ENCODE assay signal across 1 cellular context in the genomic region with DNA sequence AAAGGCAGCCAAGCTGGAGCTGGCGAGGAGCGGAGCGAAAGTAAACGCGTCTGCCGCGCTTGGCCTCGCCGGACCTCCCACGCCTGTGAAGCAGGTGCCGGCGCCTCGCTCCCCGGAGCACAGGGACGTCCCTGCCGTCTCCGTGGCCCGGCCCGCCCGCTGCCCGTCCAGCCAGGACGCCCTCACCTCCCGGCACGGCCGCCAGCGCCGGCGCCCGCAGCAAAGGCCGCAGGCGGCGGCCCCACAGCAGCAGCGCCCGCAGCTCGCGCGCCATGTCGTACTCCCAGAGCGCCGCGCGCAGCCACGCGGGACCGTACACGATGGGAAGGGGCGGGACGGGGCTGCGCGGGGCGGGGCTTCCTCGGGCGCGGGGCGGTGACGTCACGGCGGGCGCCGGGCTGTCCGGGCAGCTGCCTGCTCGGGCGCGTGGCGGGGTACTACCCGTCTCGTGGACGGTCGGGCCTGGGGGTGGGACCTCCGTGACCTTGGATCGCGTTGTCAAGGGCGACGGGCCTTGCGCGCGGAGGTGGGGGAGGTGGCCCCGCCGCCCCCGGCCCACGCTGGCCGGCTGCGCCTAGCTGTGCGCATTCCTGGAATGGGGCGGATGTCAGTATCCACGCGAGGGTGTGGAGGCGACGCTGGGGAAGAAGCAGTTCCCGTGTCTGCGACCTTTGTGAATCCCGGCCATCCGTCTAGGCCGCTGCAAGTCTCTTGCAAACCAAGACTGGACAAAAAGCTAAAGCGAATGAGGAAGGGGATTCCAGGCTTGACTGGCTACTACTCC.
TF ChIP-seq lines count a peak whose summit lies in the region.

A gene (minus strand): TSS at position 290 of the 784 bp plus-strand sequence. CDS start 16 bp downstream, at position 274.

TF ChIP-seq in K562, 482 proteins besides CTCF, POLR2A, EP300 and RAD21 (continued from another document and continues in another):
- TF ChIP-seq, protein P1, sequence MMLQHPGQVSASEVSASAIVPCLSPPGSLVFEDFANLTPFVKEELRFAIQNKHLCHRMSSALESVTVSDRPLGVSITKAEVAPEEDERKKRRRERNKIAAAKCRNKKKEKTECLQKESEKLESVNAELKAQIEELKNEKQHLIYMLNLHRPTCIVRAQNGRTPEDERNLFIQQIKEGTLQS (IDR thresholded peaks at IDR 0.05), result peak; percentile 64; the same call in 1 of the 2 replicates
- TF ChIP-seq, protein P1 (CRISPR knock-in tag; conservative IDR thresholded peaks at IDR 0.05), result no peak
- TF ChIP-seq, protein P2, sequence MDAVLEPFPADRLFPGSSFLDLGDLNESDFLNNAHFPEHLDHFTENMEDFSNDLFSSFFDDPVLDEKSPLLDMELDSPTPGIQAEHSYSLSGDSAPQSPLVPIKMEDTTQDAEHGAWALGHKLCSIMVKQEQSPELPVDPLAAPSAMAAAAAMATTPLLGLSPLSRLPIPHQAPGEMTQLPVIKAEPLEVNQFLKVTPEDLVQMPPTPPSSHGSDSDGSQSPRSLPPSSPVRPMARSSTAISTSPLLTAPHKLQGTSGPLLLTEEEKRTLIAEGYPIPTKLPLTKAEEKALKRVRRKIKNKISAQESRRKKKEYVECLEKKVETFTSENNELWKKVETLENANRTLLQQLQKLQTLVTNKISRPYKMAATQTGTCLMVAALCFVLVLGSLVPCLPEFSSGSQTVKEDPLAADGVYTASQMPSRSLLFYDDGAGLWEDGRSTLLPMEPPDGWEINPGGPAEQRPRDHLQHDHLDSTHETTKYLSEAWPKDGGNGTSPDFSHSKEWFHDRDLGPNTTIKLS (IDR thresholded peaks at IDR 0.05; ENCODE audit: borderline replicate concordance, low read depth), result peak; percentile 74
- TF ChIP-seq RFX1 (IDR thresholded peaks at IDR 0.05), result peak; percentile 34; the same call in 1 of the 2 replicates
- TF ChIP-seq ZNF133 (CRISPR knock-in tag; IDR thresholded peaks at IDR 0.05), result no peak
- TF ChIP-seq, protein P3, sequence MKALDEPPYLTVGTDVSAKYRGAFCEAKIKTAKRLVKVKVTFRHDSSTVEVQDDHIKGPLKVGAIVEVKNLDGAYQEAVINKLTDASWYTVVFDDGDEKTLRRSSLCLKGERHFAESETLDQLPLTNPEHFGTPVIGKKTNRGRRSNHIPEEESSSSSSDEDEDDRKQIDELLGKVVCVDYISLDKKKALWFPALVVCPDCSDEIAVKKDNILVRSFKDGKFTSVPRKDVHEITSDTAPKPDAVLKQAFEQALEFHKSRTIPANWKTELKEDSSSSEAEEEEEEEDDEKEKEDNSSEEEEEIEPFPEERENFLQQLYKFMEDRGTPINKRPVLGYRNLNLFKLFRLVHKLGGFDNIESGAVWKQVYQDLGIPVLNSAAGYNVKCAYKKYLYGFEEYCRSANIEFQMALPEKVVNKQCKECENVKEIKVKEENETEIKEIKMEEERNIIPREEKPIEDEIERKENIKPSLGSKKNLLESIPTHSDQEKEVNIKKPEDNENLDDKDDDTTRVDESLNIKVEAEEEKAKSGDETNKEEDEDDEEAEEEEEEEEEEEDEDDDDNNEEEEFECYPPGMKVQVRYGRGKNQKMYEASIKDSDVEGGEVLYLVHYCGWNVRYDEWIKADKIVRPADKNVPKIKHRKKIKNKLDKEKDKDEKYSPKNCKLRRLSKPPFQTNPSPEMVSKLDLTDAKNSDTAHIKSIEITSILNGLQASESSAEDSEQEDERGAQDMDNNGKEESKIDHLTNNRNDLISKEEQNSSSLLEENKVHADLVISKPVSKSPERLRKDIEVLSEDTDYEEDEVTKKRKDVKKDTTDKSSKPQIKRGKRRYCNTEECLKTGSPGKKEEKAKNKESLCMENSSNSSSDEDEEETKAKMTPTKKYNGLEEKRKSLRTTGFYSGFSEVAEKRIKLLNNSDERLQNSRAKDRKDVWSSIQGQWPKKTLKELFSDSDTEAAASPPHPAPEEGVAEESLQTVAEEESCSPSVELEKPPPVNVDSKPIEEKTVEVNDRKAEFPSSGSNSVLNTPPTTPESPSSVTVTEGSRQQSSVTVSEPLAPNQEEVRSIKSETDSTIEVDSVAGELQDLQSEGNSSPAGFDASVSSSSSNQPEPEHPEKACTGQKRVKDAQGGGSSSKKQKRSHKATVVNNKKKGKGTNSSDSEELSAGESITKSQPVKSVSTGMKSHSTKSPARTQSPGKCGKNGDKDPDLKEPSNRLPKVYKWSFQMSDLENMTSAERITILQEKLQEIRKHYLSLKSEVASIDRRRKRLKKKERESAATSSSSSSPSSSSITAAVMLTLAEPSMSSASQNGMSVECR (CRISPR knock-in tag; IDR thresholded peaks at IDR 0.05), result peak; percentile 88
- 0 out of 2 replicates have a peak, but pooled peaks have one; percentile 55 for TF ChIP-seq ZNF282 (CRISPR knock-in tag; IDR thresholded peaks at IDR 0.05)
- no peak for TF ChIP-seq SRSF9 (IDR thresholded peaks at IDR 0.05; ENCODE audit: borderline replicate concordance, low read depth, low read length)
- TF ChIP-seq, protein P4, sequence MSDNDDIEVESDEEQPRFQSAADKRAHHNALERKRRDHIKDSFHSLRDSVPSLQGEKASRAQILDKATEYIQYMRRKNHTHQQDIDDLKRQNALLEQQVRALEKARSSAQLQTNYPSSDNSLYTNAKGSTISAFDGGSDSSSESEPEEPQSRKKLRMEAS (CRISPR knock-in tag; IDR thresholded peaks at IDR 0.05), result peak; percentile 98
- TF ChIP-seq, protein P5, sequence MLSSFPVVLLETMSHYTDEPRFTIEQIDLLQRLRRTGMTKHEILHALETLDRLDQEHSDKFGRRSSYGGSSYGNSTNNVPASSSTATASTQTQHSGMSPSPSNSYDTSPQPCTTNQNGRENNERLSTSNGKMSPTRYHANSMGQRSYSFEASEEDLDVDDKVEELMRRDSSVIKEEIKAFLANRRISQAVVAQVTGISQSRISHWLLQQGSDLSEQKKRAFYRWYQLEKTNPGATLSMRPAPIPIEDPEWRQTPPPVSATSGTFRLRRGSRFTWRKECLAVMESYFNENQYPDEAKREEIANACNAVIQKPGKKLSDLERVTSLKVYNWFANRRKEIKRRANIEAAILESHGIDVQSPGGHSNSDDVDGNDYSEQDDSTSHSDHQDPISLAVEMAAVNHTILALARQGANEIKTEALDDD (IDR thresholded peaks at IDR 0.05), result no peak
- TF ChIP-seq, protein P6, sequence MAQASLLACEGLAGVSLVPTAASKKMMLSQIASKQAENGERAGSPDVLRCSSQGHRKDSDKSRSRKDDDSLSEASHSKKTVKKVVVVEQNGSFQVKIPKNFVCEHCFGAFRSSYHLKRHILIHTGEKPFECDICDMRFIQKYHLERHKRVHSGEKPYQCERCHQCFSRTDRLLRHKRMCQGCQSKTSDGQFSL (CRISPR knock-in tag; IDR thresholded peaks at IDR 0.05), result peak; percentile 19; the same call in 1 of the 2 replicates
- TF ChIP-seq, protein P6 (tag; IDR thresholded peaks at IDR 0.05), result no peak
- TF ChIP-seq EZH2 (IDR thresholded peaks at IDR 0.05; ENCODE audit: borderline replicate concordance, low read depth, low read length), result no peak
- TF ChIP-seq ADNP (tag; IDR thresholded peaks at IDR 0.05), result no peak
- TF ChIP-seq TBL1XR1 (IDR thresholded peaks at IDR 0.05; ENCODE audit: low read length in 2 of 2), result no peak
- no peak for TF ChIP-seq ZNF780A (CRISPR knock-in tag; IDR thresholded peaks at IDR 0.05)
- peak; percentile 35; the same call in 1 of the 2 replicates for TF ChIP-seq PML (IDR thresholded peaks at IDR 0.05; ENCODE audit: low read length)
- TF ChIP-seq ZNF253 (CRISPR knock-in tag; conservative IDR thresholded peaks at IDR 0.05), result no peak
- TF ChIP-seq HIVEP1 (CRISPR knock-in tag; IDR thresholded peaks at IDR 0.05), result no peak
- TF ChIP-seq, protein P7, sequence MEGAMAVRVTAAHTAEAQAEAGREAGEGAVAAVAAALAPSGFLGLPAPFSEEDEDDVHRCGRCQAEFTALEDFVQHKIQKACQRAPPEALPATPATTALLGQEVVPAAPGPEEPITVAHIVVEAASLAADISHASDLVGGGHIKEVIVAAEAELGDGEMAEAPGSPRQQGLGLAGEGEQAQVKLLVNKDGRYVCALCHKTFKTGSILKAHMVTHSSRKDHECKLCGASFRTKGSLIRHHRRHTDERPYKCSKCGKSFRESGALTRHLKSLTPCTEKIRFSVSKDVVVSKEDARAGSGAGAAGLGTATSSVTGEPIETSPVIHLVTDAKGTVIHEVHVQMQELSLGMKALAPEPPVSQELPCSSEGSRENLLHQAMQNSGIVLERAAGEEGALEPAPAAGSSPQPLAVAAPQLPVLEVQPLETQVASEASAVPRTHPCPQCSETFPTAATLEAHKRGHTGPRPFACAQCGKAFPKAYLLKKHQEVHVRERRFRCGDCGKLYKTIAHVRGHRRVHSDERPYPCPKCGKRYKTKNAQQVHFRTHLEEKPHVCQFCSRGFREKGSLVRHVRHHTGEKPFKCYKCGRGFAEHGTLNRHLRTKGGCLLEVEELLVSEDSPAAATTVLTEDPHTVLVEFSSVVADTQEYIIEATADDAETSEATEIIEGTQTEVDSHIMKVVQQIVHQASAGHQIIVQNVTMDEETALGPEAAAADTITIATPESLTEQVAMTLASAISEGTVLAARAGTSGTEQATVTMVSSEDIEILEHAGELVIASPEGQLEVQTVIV (CRISPR knock-in tag; IDR thresholded peaks at IDR 0.05; ENCODE audit: borderline replicate concordance), result no peak
- TF ChIP-seq RB1 (IDR thresholded peaks at IDR 0.05; ENCODE audit: low read depth), result peak; percentile 91
- TF ChIP-seq ZNF830 (CRISPR knock-in tag; IDR thresholded peaks at IDR 0.05), result 0 out of 2 replicates have a peak, but pooled peaks have one; percentile 60
- TF ChIP-seq ZFPM2 (CRISPR knock-in tag; IDR thresholded peaks at IDR 0.05), result 0 out of 2 replicates have a peak, but pooled peaks have one; percentile 12
- no peak for TF ChIP-seq CBX3 (IDR thresholded peaks at IDR 0.05; ENCODE audit: borderline replicate concordance in 1 of 2, low read length in 2 of 2)
- no peak for TF ChIP-seq CBX2 (IDR thresholded peaks at IDR 0.05; ENCODE audit: insufficient read depth, low read length, poor library complexity, severe bottlenecking)
- TF ChIP-seq SIN3A (IDR thresholded peaks at IDR 0.05; ENCODE audit: borderline replicate concordance in 2 of 2, control insufficient read depth in 1 of 2, low read depth in 2 of 2, low read length in 2 of 2), result peak; percentile 86 to 87; a peak in 2 of 4 replicates
- no peak for TF ChIP-seq ARHGAP35 (IDR thresholded peaks at IDR 0.05; ENCODE audit: partially characterized antibody)
- no peak for TF ChIP-seq DIDO1 (tag; IDR thresholded peaks at IDR 0.05; ENCODE audit: low read depth)
- TF ChIP-seq POLR3G (IDR thresholded peaks at IDR 0.05; ENCODE audit: extremely low read depth, insufficient read length, insufficient replicate concordance), result no peak
- TF ChIP-seq CHCHD3 (CRISPR knock-in tag; IDR thresholded peaks at IDR 0.05), result no peak
- no peak for TF ChIP-seq ZZZ3 (IDR thresholded peaks at IDR 0.05)
- TF ChIP-seq CXXC5 (CRISPR knock-in tag; IDR thresholded peaks at IDR 0.05), result peak; percentile 88
- TF ChIP-seq ESRRB (CRISPR knock-in tag; IDR thresholded peaks at IDR 0.05; ENCODE audit: borderline replicate concordance), result no peak
- TF ChIP-seq TCF7 (IDR thresholded peaks at IDR 0.05; ENCODE audit: borderline replicate concordance), result no peak
- peak; percentile 46 for TF ChIP-seq NFIC (IDR thresholded peaks at IDR 0.05)
- TF ChIP-seq XRCC4 (IDR thresholded peaks at IDR 0.05; ENCODE audit: extremely low read depth, insufficient read depth, insufficient read length), result no peak
- TF ChIP-seq, protein P8, sequence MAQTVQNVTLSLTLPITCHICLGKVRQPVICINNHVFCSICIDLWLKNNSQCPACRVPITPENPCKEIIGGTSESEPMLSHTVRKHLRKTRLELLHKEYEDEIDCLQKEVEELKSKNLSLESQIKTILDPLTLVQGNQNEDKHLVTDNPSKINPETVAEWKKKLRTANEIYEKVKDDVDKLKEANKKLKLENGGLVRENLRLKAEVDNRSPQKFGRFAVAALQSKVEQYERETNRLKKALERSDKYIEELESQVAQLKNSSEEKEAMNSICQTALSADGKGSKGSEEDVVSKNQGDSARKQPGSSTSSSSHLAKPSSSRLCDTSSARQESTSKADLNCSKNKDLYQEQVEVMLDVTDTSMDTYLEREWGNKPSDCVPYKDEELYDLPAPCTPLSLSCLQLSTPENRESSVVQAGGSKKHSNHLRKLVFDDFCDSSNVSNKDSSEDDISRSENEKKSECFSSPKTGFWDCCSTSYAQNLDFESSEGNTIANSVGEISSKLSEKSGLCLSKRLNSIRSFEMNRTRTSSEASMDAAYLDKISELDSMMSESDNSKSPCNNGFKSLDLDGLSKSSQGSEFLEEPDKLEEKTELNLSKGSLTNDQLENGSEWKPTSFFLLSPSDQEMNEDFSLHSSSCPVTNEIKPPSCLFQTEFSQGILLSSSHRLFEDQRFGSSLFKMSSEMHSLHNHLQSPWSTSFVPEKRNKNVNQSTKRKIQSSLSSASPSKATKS (CRISPR knock-in tag; IDR thresholded peaks at IDR 0.05), result no peak
- TF ChIP-seq CSDE1 (IDR thresholded peaks at IDR 0.05), result no peak; a peak in 1 of 4 replicates
- TF ChIP-seq, protein P9, sequence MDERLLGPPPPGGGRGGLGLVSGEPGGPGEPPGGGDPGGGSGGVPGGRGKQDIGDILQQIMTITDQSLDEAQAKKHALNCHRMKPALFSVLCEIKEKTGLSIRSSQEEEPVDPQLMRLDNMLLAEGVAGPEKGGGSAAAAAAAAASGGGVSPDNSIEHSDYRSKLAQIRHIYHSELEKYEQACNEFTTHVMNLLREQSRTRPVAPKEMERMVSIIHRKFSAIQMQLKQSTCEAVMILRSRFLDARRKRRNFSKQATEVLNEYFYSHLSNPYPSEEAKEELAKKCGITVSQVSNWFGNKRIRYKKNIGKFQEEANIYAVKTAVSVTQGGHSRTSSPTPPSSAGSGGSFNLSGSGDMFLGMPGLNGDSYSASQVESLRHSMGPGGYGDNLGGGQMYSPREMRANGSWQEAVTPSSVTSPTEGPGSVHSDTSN (CRISPR knock-in tag; IDR thresholded peaks at IDR 0.05; ENCODE audit: low read depth), result no peak
- TF ChIP-seq, protein P9 (tag; conservative IDR thresholded peaks at IDR 0.05; ENCODE audit: low read depth), result no peak
- TF ChIP-seq STAG1 (CRISPR knock-in tag; IDR thresholded peaks at IDR 0.05; ENCODE audit: borderline replicate concordance), result no peak
